ENCODE assay signal across 2 cellular contexts in genomic region chr19:40315812-40316475, GRCh38.
TF ChIP-seq lines count a peak whose summit lies in the region.

No MANE protein-coding gene starts in this region.

TF ChIP-seq in SK-N-SH, 30 proteins besides CTCF, POLR2A, EP300 and RAD21 (continued from another document):
- TF ChIP-seq, protein P1, sequence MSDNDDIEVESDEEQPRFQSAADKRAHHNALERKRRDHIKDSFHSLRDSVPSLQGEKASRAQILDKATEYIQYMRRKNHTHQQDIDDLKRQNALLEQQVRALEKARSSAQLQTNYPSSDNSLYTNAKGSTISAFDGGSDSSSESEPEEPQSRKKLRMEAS (IDR thresholded peaks at IDR 0.05; ENCODE audit: low read depth), result no peak
- TF ChIP-seq FOXJ3 (CRISPR knock-in tag; IDR thresholded peaks at IDR 0.05), result no peak
- TF ChIP-seq USF2 (IDR thresholded peaks at IDR 0.05; ENCODE audit: borderline replicate concordance, low read depth, low read length), result no peak
- no peak for TF ChIP-seq USF1 (IDR thresholded peaks at IDR 0.05; ENCODE audit: borderline replicate concordance, low read depth)
- no peak for TF ChIP-seq GATA2 (CRISPR knock-in tag; IDR thresholded peaks at IDR 0.05)
- TF ChIP-seq FOXM1 (IDR thresholded peaks at IDR 0.05; ENCODE audit: low read depth), result no peak

TF ChIP-seq in SK-N-SH treated with all-trans-retinoic acid at 6 μM for 48 hours, 23 proteins besides CTCF, POLR2A, EP300 and RAD21 (continued from another document):
- no peak for TF ChIP-seq PATZ1 (CRISPR knock-in tag; IDR thresholded peaks at IDR 0.05; ENCODE audit: borderline replicate concordance)
- TF ChIP-seq ARNTL (CRISPR knock-in tag; IDR thresholded peaks at IDR 0.05; ENCODE audit: borderline replicate concordance, low read depth), result no peak
- no peak for TF ChIP-seq ESRRG (CRISPR knock-in tag; IDR thresholded peaks at IDR 0.05)
- no peak for TF ChIP-seq ZFP3 (CRISPR knock-in tag; IDR thresholded peaks at IDR 0.05)
- no peak for TF ChIP-seq ZNF8 (CRISPR knock-in tag; IDR thresholded peaks at IDR 0.05)
- no peak for TF ChIP-seq BACH2 (CRISPR knock-in tag; IDR thresholded peaks at IDR 0.05; ENCODE audit: borderline replicate concordance)
- TF ChIP-seq, protein P2, sequence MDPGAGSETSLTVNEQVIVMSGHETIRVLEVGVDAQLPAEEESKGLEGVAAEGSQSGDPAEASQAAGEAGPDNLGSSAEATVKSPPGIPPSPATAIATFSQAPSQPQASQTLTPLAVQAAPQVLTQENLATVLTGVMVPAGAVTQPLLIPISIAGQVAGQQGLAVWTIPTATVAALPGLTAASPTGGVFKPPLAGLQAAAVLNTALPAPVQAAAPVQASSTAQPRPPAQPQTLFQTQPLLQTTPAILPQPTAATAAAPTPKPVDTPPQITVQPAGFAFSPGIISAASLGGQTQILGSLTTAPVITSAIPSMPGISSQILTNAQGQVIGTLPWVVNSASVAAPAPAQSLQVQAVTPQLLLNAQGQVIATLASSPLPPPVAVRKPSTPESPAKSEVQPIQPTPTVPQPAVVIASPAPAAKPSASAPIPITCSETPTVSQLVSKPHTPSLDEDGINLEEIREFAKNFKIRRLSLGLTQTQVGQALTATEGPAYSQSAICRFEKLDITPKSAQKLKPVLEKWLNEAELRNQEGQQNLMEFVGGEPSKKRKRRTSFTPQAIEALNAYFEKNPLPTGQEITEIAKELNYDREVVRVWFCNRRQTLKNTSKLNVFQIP (CRISPR knock-in tag; IDR thresholded peaks at IDR 0.05; ENCODE audit: borderline replicate concordance, low read depth), result no peak
- TF ChIP-seq SNAI2 (CRISPR knock-in tag; IDR thresholded peaks at IDR 0.05), result no peak
- no peak for TF ChIP-seq CSRNP3 (CRISPR knock-in tag; IDR thresholded peaks at IDR 0.05)
- no peak for TF ChIP-seq ZNF565 (CRISPR knock-in tag; conservative IDR thresholded peaks at IDR 0.05; ENCODE audit: low read depth)
- no peak for TF ChIP-seq ZNF70 (CRISPR knock-in tag; IDR thresholded peaks at IDR 0.05)
- TF ChIP-seq, protein P3, sequence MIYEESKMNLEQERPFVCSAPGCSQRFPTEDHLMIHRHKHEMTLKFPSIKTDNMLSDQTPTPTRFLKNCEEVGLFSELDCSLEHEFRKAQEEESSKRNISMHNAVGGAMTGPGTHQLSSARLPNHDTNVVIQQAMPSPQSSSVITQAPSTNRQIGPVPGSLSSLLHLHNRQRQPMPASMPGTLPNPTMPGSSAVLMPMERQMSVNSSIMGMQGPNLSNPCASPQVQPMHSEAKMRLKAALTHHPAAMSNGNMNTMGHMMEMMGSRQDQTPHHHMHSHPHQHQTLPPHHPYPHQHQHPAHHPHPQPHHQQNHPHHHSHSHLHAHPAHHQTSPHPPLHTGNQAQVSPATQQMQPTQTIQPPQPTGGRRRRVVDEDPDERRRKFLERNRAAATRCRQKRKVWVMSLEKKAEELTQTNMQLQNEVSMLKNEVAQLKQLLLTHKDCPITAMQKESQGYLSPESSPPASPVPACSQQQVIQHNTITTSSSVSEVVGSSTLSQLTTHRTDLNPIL (CRISPR knock-in tag; IDR thresholded peaks at IDR 0.05; ENCODE audit: low read depth), result no peak
- no peak for TF ChIP-seq TSHZ2 (CRISPR knock-in tag; IDR thresholded peaks at IDR 0.05)
TF ChIP-seq in SK-N-SH treated with all-trans-retinoic acid at 6 μM for 48 hours: peak in this region for 0.
